ENCODE assay signal across 1 cellular context in the genomic region with DNA sequence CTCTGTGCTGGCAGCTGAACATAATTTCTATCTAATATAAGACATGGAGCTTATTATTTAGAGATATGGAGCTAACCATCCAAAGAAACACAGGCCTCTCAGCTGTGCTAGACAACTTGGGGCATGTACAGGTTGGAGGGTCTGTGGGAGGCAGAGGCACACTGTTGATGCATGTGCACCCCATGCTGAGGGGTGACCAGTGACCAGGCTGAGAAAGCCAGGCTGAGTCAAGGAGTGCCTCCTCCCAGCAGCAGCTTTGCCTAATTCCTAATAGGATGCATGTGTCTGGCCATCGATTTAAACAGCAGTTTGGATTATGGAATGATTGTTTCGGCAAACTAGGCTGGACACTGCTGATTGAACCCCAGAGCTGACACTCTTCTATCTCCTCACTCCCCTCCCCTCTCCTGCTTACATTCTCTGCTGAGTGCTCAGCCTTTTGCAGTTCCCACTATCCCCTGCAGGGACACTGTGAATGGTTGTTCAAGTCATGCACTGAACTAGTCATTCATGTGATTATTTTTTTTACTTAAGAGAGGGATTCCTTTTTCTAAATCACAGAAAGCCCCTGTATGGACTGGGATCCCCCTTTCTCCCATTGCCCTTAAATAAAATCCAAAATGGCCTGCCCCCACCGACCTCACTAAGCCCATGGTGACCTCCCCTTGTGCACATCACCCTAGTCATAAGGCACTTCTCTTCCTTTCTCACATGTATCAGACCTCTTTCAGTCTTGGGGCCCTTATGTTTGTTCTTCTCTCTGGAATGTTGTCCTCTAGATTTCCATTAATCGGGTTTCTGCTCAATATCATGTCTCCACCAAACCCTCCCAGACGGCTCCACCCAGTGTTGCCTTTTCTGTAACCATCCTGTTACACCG.
TF ChIP-seq lines count a peak whose summit lies in the region.

No MANE protein-coding gene starts in this region.

TF ChIP-seq in GM23338, 12 proteins besides CTCF, POLR2A, EP300 and RAD21 (continued from another document):
- TF ChIP-seq, protein P1, sequence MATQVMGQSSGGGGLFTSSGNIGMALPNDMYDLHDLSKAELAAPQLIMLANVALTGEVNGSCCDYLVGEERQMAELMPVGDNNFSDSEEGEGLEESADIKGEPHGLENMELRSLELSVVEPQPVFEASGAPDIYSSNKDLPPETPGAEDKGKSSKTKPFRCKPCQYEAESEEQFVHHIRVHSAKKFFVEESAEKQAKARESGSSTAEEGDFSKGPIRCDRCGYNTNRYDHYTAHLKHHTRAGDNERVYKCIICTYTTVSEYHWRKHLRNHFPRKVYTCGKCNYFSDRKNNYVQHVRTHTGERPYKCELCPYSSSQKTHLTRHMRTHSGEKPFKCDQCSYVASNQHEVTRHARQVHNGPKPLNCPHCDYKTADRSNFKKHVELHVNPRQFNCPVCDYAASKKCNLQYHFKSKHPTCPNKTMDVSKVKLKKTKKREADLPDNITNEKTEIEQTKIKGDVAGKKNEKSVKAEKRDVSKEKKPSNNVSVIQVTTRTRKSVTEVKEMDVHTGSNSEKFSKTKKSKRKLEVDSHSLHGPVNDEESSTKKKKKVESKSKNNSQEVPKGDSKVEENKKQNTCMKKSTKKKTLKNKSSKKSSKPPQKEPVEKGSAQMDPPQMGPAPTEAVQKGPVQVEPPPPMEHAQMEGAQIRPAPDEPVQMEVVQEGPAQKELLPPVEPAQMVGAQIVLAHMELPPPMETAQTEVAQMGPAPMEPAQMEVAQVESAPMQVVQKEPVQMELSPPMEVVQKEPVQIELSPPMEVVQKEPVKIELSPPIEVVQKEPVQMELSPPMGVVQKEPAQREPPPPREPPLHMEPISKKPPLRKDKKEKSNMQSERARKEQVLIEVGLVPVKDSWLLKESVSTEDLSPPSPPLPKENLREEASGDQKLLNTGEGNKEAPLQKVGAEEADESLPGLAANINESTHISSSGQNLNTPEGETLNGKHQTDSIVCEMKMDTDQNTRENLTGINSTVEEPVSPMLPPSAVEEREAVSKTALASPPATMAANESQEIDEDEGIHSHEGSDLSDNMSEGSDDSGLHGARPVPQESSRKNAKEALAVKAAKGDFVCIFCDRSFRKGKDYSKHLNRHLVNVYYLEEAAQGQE (IDR thresholded peaks at IDR 0.05; ENCODE audit: unreplicated experiment): no peak
- TF ChIP-seq, protein P2, sequence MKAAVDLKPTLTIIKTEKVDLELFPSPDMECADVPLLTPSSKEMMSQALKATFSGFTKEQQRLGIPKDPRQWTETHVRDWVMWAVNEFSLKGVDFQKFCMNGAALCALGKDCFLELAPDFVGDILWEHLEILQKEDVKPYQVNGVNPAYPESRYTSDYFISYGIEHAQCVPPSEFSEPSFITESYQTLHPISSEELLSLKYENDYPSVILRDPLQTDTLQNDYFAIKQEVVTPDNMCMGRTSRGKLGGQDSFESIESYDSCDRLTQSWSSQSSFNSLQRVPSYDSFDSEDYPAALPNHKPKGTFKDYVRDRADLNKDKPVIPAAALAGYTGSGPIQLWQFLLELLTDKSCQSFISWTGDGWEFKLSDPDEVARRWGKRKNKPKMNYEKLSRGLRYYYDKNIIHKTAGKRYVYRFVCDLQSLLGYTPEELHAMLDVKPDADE (IDR thresholded peaks at IDR 0.05): no peak
- TF ChIP-seq NANOG (IDR thresholded peaks at IDR 0.05; ENCODE audit: borderline replicate concordance) (no peak), EZH2 (IDR thresholded peaks at IDR 0.05; ENCODE audit: low read depth, unreplicated experiment) (no peak), CREB1 (CRISPR knock-in tag; IDR thresholded peaks at IDR 0.05; ENCODE audit: low read depth) (no peak), ZNF331 (CRISPR knock-in tag; IDR thresholded peaks at IDR 0.05; ENCODE audit: low read depth) (no peak), STAT1 (IDR thresholded peaks at IDR 0.05; ENCODE audit: unreplicated experiment) (no peak), EZH2phosphoT487 (IDR thresholded peaks at IDR 0.05; ENCODE audit: unreplicated experiment) (no peak), POLR2AphosphoS5 (IDR thresholded peaks at IDR 0.05; ENCODE audit: low read depth) (no peak), JUNB (IDR thresholded peaks at IDR 0.05; ENCODE audit: unreplicated experiment) (no peak)
